21 cellular contexts compared by ENCODE assay signal in genomic region chr15:25608926-25609325, GRCh38.
"Had no signal": no experiment of that assay in that cellular context is flagged by ENCODE, and none has a peak within 500 bp of the region (broad histone marks: within the 10 kb centered on the region; RNA-seq: fewer than 3 reads in every experiment).

No MANE protein-coding gene starts in this region.

- H3K9me3 ChIP-seq: colonic mucosa, esophagus squamous epithelium, gastrocnemius medialis, left lung, lower lobe of right lung had no signal

- H3K4me1 ChIP-seq: colonic mucosa, esophagus squamous epithelium, gastrocnemius medialis, heart right ventricle, left lung, lower lobe of right lung had no signal

- H3K4me3 ChIP-seq: colonic mucosa, esophagus squamous epithelium, gastrocnemius medialis, heart right ventricle, left lung, lower lobe of right lung, mucosa of descending colon had no signal

- ATAC-seq: effector memory CD8-positive, alpha-beta T cell; gastrocnemius medialis; heart right ventricle; left cardiac atrium; left ventricle myocardium superior; mucosa of descending colon had no signal

- H3K36me3 ChIP-seq: colonic mucosa, esophagus squamous epithelium, gastrocnemius medialis, heart right ventricle, left lung, lower lobe of right lung had no signal

- H3K27me3 ChIP-seq: colonic mucosa, esophagus squamous epithelium, gastrocnemius medialis, heart right ventricle, left lung had no signal

- H3K27ac ChIP-seq: colonic mucosa, epithelial cell of prostate, esophagus squamous epithelium, gastrocnemius medialis, heart right ventricle, left lung, lower lobe of right lung had no signal

- DNase-seq: colonic mucosa; cortex of kidney; effector CD8-positive, alpha-beta T cell; effector memory CD8-positive, alpha-beta T cell; endodermal cell; erythroblast; esophagus squamous epithelium; foreskin fibroblast; foreskin melanocyte; gastrocnemius medialis; glutamatergic neuron; head of caudate nucleus; heart right ventricle; hippocampal formation; left cardiac atrium; left lung; left ventricle myocardium superior; lower lobe of right lung; mesenchymal stem cell; mucosa of descending colon had no signal
